7 cellular contexts compared by ENCODE assay signal in the genomic region with DNA sequence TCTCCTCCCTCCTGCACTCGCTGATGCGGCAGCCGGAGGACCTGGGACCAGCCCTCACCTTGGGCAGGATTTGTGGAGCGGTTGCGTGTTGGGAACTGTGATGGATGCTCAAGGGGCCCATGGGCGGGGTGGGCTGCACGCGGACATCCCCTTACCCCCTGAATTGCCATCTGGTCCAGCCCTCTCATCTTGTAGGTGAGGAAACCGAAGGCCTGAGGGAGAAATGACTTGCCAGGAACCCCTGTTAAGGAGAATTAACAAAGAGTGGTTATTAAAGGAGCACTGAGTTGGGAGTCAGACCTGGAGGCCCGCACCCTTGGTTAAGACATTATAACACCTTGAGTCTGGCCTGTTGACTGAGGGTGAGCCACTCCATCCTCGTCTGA.
DNase-seq lines count a peak whose midpoint lies in the region; ATAC-seq and TF ChIP-seq lines count a peak whose summit lies in the region.
"Not testable (repeated sequence)": the region's sequence is repeated elsewhere in the genome, so short reads cannot be mapped to it uniquely, and the experiment has no call there.

No MANE protein-coding gene starts in this region.

- not testable (repeated sequence) for H3K4me1 Mint-ChIP-seq in T-helper 1 cell treated with Interleukin-12 subunit alpha and Interleukin-12 subunit beta and Interleukin-4 antibody, amounts not matched to agents 30 μg/mL and 1 μg/mL, for 36 hours (ENCODE audit: low read depth)

- WGBS in right cardiac atrium: 63% methylated on average over 7 of the region's 11 CpGs
- WGBS in psoas muscle, 3 donors: 65 to 70% (median 67%) methylated on average over 8 to 9 of the region's 11 CpGs

- not testable (repeated sequence) for H3K36me3 ChIP-seq in lower lobe of right lung; psoas muscle (ENCODE audit: insufficient read depth in 1 of 2, low read depth in 1 of 2)

- not testable (repeated sequence) for ATAC-seq in right cardiac atrium, lower lobe of right lung, psoas muscle

- H3K27me3 Mint-ChIP-seq in T-helper 1 cell treated with Interleukin-12 subunit alpha and Interleukin-12 subunit beta and Interleukin-4 antibody, amounts not matched to agents 30 μg/mL and 1 μg/mL, for 36 hours (ENCODE audit: low read depth): not testable (repeated sequence)

- intact Hi-C loops in right cardiac atrium (cut with DNase I); lower lobe of right lung (cut with DNase I); psoas muscle (cut with DNase I): not testable (repeated sequence)

- not testable (repeated sequence) for TF ChIP-seq CTCF in lower lobe of right lung (IDR thresholded peaks at IDR 0.05); psoas muscle (IDR thresholded peaks at IDR 0.05)

- not testable (repeated sequence) for H3K4me3 Mint-ChIP-seq in T-helper 1 cell treated with Interleukin-12 subunit alpha and Interleukin-12 subunit beta and Interleukin-4 antibody, amounts not matched to agents 30 μg/mL and 1 μg/mL, for 36 hours

- not testable (repeated sequence) for H3K4me1 ChIP-seq in right cardiac atrium (ENCODE audit: control insufficient read depth, insufficient read depth, low read length); psoas muscle
- peaks cover 12% of the 10 kb centered on the region for H3K4me1 ChIP-seq in lower lobe of right lung

- not testable (repeated sequence) for H3K27me3 ChIP-seq in right cardiac atrium (ENCODE audit: control insufficient read depth, insufficient read depth)
- H3K27me3 ChIP-seq in lower lobe of right lung (ENCODE audit: low read depth) (peaks cover 38% of the 10 kb centered on the region), psoas muscle (ENCODE audit: insufficient read depth in 3 of 3, low read length in 2 of 3) (peaks cover 0 to 37% (median 15%) of the 10 kb centered on the region in 3 donors)

- DNase-seq in H4 (ENCODE audit: low spot score) (peak; percentile 1), fibroblast of gingiva (ENCODE audit: low read depth) (peak; percentile 0), right cardiac atrium (peak in 2 of 3 donors; percentile 16 to 46), lower lobe of right lung (peak; percentile 45), psoas muscle (peak; percentile 5 to 43)
- peak; percentile 59 for DNase-seq in activated effector memory CD4-positive, alpha-beta T cell treated with anti-CD3 and anti-CD28 coated beads, Interleukin-2, amount 50 U/mL, for 16 hours

- H3K27ac Mint-ChIP-seq in T-helper 1 cell treated with Interleukin-12 subunit alpha and Interleukin-12 subunit beta and Interleukin-4 antibody, amounts not matched to agents 30 μg/mL and 1 μg/mL, for 36 hours: peak overlapping the region; percentile 49

- H3K4me3 ChIP-seq in right cardiac atrium (ENCODE audit: low read length); lower lobe of right lung; psoas muscle: not testable (repeated sequence)

- H3K9me3 Mint-ChIP-seq in T-helper 1 cell treated with Interleukin-12 subunit alpha and Interleukin-12 subunit beta and Interleukin-4 antibody, amounts not matched to agents 30 μg/mL and 1 μg/mL, for 36 hours: not testable (repeated sequence)

- not testable (repeated sequence) for H3K9me3 ChIP-seq in right cardiac atrium (ENCODE audit: control insufficient read depth, low read length); lower lobe of right lung; psoas muscle

- not testable (repeated sequence) for H3K27ac ChIP-seq in right cardiac atrium (ENCODE audit: low read length); lower lobe of right lung; psoas muscle

- H3K36me3 Mint-ChIP-seq in T-helper 1 cell treated with Interleukin-12 subunit alpha and Interleukin-12 subunit beta and Interleukin-4 antibody, amounts not matched to agents 30 μg/mL and 1 μg/mL, for 36 hours (ENCODE audit: low read depth): not testable (repeated sequence)

Comparison
In these comparisons a context has a peak if more than half of its experiments do, and no peak if none do; other contexts are left out.
1. DNase-seq: peak in every context shown above with its lines; median percentile 59 in activated effector memory CD4-positive, alpha-beta T cell treated with anti-CD3 and anti-CD28 coated beads, Interleukin-2, amount 50 U/mL, for 16 hours; 45 in lower lobe of right lung; 31 in right cardiac atrium; 24 in psoas muscle; 1 in H4; 0 in fibroblast of gingiva.